ENCODE assay signal across 13 cellular contexts in the genomic region with DNA sequence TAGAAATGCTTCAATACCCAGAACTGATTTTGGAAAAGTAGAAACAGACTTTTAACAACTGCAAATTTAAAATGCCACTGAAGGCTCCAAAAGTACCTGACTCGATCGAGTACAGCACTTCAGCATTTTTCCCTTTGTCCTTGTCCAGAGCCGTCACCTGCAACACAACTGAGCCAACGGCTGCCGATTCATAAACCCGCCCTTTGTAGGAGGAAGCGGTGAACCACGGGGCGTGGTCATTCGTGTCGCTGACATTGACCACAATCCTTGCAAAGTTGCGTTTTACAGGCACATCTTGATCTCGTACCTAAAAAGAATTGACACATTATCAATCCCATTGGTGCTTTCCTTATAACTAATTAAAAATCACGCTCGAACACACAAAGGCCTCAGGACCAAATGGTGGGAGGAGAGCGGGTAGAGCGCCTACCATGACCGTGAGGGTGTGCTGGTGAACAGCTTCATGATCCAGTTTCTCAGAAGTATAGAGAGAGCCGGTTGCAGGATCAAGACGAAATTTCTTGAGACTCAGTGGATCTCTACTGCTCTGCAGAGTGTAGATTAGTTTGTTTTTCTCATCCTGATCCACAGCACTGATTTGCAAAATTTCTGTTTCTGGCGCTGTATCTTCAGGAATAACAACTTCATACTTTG.
DNase-seq lines count a peak whose midpoint lies in the region; ATAC-seq and TF ChIP-seq lines count a peak whose summit lies in the region.
"Had no signal": no experiment of that assay in that cellular context is flagged by ENCODE, and none has a peak within 500 bp of the region (broad histone marks: within the 10 kb centered on the region; RNA-seq: fewer than 3 reads in every experiment).

No MANE protein-coding gene starts in this region.

- H3K36me3 ChIP-seq in DND-41 (ENCODE audit: insufficient read depth, low read length) = no peaks in the 10 kb centered on the region
- peaks cover 52% of the 10 kb centered on the region for H3K36me3 ChIP-seq in IMR-90 (ENCODE audit: control insufficient read depth, insufficient read depth, low read length)
- H3K36me3 ChIP-seq in esophagus muscularis mucosa = peaks cover 12 to 59% (median 47%) of the 10 kb centered on the region in 4 donors
- peaks cover 0 to 65% (median 58%) of the 10 kb centered on the region in 4 donors for H3K36me3 ChIP-seq in stomach
- H3K36me3 ChIP-seq in psoas muscle (ENCODE audit: insufficient read depth in 1 of 2, low read depth in 1 of 2) = peaks cover 0 to 17% of the 10 kb centered on the region in 2 donors

- no peak overlapping the region for H2BK120ac ChIP-seq in IMR-90 (ENCODE audit: low read depth, low read length)

- H4K91ac ChIP-seq in IMR-90 (ENCODE audit: insufficient read depth, low read depth, low read length) = no peak overlapping the region

- 91% methylated on average over 13 of the region's 21 CpGs; no CpG with 5 or more reads in 1 of the 2 experiments for WGBS in IMR-90 (ENCODE audit: extremely low coverage in 2 of 2, insufficient read length in 1 of 2), 2 experiments
- 92% methylated on average over 21 of the region's 21 CpGs for WGBS in esophagus muscularis mucosa
- 77 to 89% (median 86%) methylated on average over 21 of the region's 21 CpGs for WGBS in stomach, 5 donors
- WGBS in psoas muscle, 3 donors = 89 to 92% (median 92%) methylated on average over 21 of the region's 21 CpGs

- H3K79me1 ChIP-seq in IMR-90 (ENCODE audit: low read depth in 1 of 2, low read length in 2 of 2) = peaks cover 26 to 64% of the 10 kb centered on the region in 2 experiments

- no peak overlapping the region for H2BK5ac ChIP-seq in IMR-90 (ENCODE audit: low read depth, low read length, poor library complexity, severe bottlenecking)

- H2BK20ac ChIP-seq in IMR-90 (ENCODE audit: low read depth, low read length) = no peak overlapping the region

- H4K5ac ChIP-seq in IMR-90 (ENCODE audit: low read depth, low read length) = no peak overlapping the region

- TF ChIP-seq CTCF in DND-41 (IDR thresholded peaks at IDR 0.05; ENCODE audit: borderline replicate concordance, extremely low read depth, low read length, poor library complexity, severe bottlenecking) (no peak), IMR-90 (conservative IDR thresholded peaks at IDR 0.05; ENCODE audit: low read depth, low read length) (no peak), esophagus muscularis mucosa (IDR thresholded peaks at IDR 0.05) (no peak), stomach (IDR thresholded peaks at IDR 0.05) (no peak), psoas muscle (IDR thresholded peaks at IDR 0.05) (no peak)

- H2AFZ ChIP-seq in DND-41 (ENCODE audit: low read depth, low read length) (no peak overlapping the region), IMR-90 (replicated peaks; ENCODE audit: low read length, poor library complexity) (no peak overlapping the region)

- dilution Hi-C loops in IMR-90 (cut with HindIII; ENCODE audit: low sequenced_read_pairs, unreplicated experiment) = no loop called here

- H3K4me1 ChIP-seq in DND-41 (ENCODE audit: insufficient read depth, low read length) (no peaks in the 10 kb centered on the region), IMR-90 (ENCODE audit: control insufficient read depth, insufficient read depth, low read length) (peaks cover 12% of the 10 kb centered on the region), esophagus muscularis mucosa (peaks cover 4 to 12% (median 9%) of the 10 kb centered on the region in 4 donors), stomach (no peaks in the 10 kb centered on the region), psoas muscle (no peaks in the 10 kb centered on the region)

- POLR2A ChIA-PET in IMR-90 (lab: Charles Lee; ENCODE audit: unreplicated experiment) = no interaction called here

- DNase-seq in DND-41 = peak; percentile 71
- DNase-seq in IMR-90 = no peak
- peak; percentile 89 for DNase-seq in SW480 (ENCODE audit: low spot score)
- peak; percentile 62 for DNase-seq in esophagus muscularis mucosa (ENCODE audit: extremely low spot score)
- DNase-seq in stomach = no peak
- no peak for DNase-seq in DMS153 (lab: John Stamatoyannopoulos, UW)
- no peak for DNase-seq in HuH-7.5 (ENCODE audit: low spot score)
- DNase-seq in psoas muscle = no peak
- DNase-seq: CD8-positive, alpha-beta T cell; NCI-H1436; NCI-H774; nucleus accumbens; small intestine had no signal

- H2AK5ac ChIP-seq in IMR-90 (ENCODE audit: low read depth, low read length) = no peak overlapping the region

- no peak overlapping the region for H3K56ac ChIP-seq in IMR-90 (ENCODE audit: extremely low read depth, insufficient read depth, low read length)

- H3K4me2 ChIP-seq in DND-41 (ENCODE audit: insufficient read depth, low read length) = no peak overlapping the region
- H3K4me2 ChIP-seq in IMR-90 (ENCODE audit: low read depth, low read length) = no peak overlapping the region

- in situ Hi-C loops in IMR-90 (cut with MboI; ENCODE audit: low sequenced_read_pairs) = no loop called here

- H3K23ac ChIP-seq in IMR-90 (ENCODE audit: low read depth, low read length) = no peak overlapping the region

- H3K4me3 ChIP-seq in DND-41 (ENCODE audit: low read depth in 1 of 2, low read length in 2 of 2) (no peak overlapping the region), IMR-90 (ENCODE audit: insufficient read depth, low read depth, low read length) (no peak overlapping the region), esophagus muscularis mucosa (no peak overlapping the region), stomach (no peak overlapping the region), psoas muscle (no peak overlapping the region)

- intact Hi-C loops in IMR-90 (cut with micrococcal nuclease) (no loop called here), esophagus muscularis mucosa (cut with DNase I) (no loop called here), stomach (cut with DNase I; ENCODE audit: low total_unique reads) (no loop called here), psoas muscle (cut with DNase I) (no loop called here)

- peaks cover 12% of the 10 kb centered on the region for H3K9me1 ChIP-seq in IMR-90 (ENCODE audit: insufficient read depth, low read length)

- TF ChIP-seq EP300 in esophagus muscularis mucosa (IDR thresholded peaks at IDR 0.05) (no peak), stomach (IDR thresholded peaks at IDR 0.05) (no peak)

- H3K9me3 ChIP-seq in DND-41 (ENCODE audit: insufficient read depth, low read length, severe bottlenecking) = no peaks in the 10 kb centered on the region
- H3K9me3 ChIP-seq in IMR-90 (ENCODE audit: control insufficient read depth, insufficient read depth, low read length) = no peaks in the 10 kb centered on the region
- H3K9me3 ChIP-seq in esophagus muscularis mucosa = no peaks in the 10 kb centered on the region
- no peaks in the 10 kb centered on the region for H3K9me3 ChIP-seq in stomach
- no peaks in the 10 kb centered on the region for H3K9me3 ChIP-seq in psoas muscle

- H3K14ac ChIP-seq in IMR-90 (replicated peaks; ENCODE audit: low read depth, low read length) = no peak overlapping the region

- TF ChIP-seq RAD21 in IMR-90 (IDR thresholded peaks at IDR 0.05; ENCODE audit: low read length) = no peak

- H3K9ac ChIP-seq in DND-41 (ENCODE audit: low read depth, low read length) (no peak overlapping the region), IMR-90 (ENCODE audit: low read depth, low read length) (no peak overlapping the region)

- TF ChIP-seq POLR2A in IMR-90 (IDR thresholded peaks at IDR 0.05; ENCODE audit: low read depth, low read length) (no peak), esophagus muscularis mucosa (IDR thresholded peaks at IDR 0.05; ENCODE audit: low read depth) (no peak), stomach (IDR thresholded peaks at IDR 0.05) (no peak)

- H3K79me2 ChIP-seq in DND-41 (ENCODE audit: insufficient read depth, low read length) = no peaks in the 10 kb centered on the region

- H4K20me1 ChIP-seq in DND-41 (ENCODE audit: insufficient read depth, low read length) (no peaks in the 10 kb centered on the region), IMR-90 (ENCODE audit: insufficient read depth, low read length) (peaks cover 25% of the 10 kb centered on the region; the same call in 1 of the 2 replicates)

- H3K27me3 ChIP-seq in DND-41 (ENCODE audit: insufficient read depth, low read length, poor library complexity) (no peaks in the 10 kb centered on the region), IMR-90 (ENCODE audit: control insufficient read depth, insufficient read depth, low read length) (no peaks in the 10 kb centered on the region), esophagus muscularis mucosa (no peaks in the 10 kb centered on the region), stomach (no peaks in the 10 kb centered on the region), psoas muscle (ENCODE audit: insufficient read depth in 3 of 3, low read length in 2 of 3) (no peaks in the 10 kb centered on the region)

- H2BK15ac ChIP-seq in IMR-90 (ENCODE audit: low read depth, low read length) = no peak overlapping the region

- no peak overlapping the region for H4K8ac ChIP-seq in IMR-90 (ENCODE audit: low read depth in 2 of 2, low read length in 2 of 2)

- no peak overlapping the region for H3K4ac ChIP-seq in IMR-90 (ENCODE audit: low read depth, low read length)

- CTCF ChIA-PET in IMR-90 (lab: Yijun Ruan, JAX) = no interaction called here

- H2AK9ac ChIP-seq in IMR-90 (replicated peaks; ENCODE audit: low read depth, low read length, poor library complexity) = no peak overlapping the region

- H3K27ac ChIP-seq in DND-41 (ENCODE audit: low read length) (no peak overlapping the region), IMR-90 (ENCODE audit: insufficient read depth, low read length) (no peak overlapping the region), esophagus muscularis mucosa (replicated peaks in 1 of 4) (no peak overlapping the region), stomach (no peak overlapping the region), psoas muscle (no peak overlapping the region)

- no peak overlapping the region for H3K18ac ChIP-seq in IMR-90 (ENCODE audit: low read depth, low read length)

- ATAC-seq in DND-41 (ENCODE audit: insufficient read depth, low read depth) (peak; percentile 81), IMR-90 (ENCODE audit: low read depth) (no peak), psoas muscle (no peak)
- ATAC-seq: CD8-positive, alpha-beta T cell had no signal

- BruUV-seq in IMR-90 (replicated peaks; lab: Mats Ljungman, UMichigan) = TSS peak; percentile 91

TF ChIP-seq in IMR-90, 13 proteins besides CTCF, POLR2A, EP300 and RAD21 (continues in another document):
- TF ChIP-seq NFE2L2 (IDR thresholded peaks at IDR 0.05; ENCODE audit: low read depth, low read length) = no peak
- TF ChIP-seq CEBPB (IDR thresholded peaks at IDR 0.05; ENCODE audit: low read depth, low read length) = no peak
- no peak for TF ChIP-seq RFX5 (IDR thresholded peaks at IDR 0.05; ENCODE audit: low read depth, low read length)
- TF ChIP-seq, protein P1, sequence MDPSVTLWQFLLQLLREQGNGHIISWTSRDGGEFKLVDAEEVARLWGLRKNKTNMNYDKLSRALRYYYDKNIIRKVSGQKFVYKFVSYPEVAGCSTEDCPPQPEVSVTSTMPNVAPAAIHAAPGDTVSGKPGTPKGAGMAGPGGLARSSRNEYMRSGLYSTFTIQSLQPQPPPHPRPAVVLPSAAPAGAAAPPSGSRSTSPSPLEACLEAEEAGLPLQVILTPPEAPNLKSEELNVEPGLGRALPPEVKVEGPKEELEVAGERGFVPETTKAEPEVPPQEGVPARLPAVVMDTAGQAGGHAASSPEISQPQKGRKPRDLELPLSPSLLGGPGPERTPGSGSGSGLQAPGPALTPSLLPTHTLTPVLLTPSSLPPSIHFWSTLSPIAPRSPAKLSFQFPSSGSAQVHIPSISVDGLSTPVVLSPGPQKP (IDR thresholded peaks at IDR 0.05; ENCODE audit: borderline replicate concordance, low read depth, low read length) = no peak

Comparison
In these comparisons a context has a peak if more than half of its experiments do, and no peak if none do; other contexts are left out.
1. DNase-seq: peak in DND-41 (single experiment), SW480 (single experiment) and esophagus muscularis mucosa (single experiment); none in IMR-90 (single experiment), stomach (single experiment), DMS153 (single experiment), HuH-7.5 (single experiment) and psoas muscle (0 of 2).